Comparison of ENCODE assay signal across 25 cellular contexts in the genomic region with DNA sequence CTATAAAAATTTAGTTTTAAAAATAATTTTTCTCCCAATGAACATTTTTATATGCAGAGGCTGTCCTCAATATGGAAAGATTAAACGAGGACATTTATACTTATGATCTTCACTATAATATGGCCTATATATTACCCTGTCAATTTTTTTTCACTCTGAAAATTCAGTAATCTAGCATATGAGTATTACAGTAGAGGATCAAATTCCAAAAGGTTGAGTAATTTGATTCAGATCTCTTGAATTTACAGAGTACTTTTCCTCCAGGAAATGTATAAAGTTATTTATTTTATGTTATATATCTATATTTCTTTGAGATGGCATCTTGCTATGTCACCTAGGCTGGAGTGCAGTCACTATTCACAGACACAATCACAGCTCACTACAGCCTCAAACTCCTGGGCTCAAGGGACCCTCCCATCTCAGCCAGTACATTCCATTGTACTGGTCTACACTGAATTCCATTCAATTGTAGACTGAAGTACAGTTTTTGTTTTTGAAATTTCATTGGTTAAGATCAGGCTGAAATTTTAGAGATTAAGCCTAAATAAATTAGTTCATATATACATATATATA. TPM values are rescaled to one million over a fixed set of nuclear protein-coding genes. Genes with fewer than 3 reads are reported as not detected.
DNase-seq lines count a peak whose midpoint lies in the region; ATAC-seq and TF ChIP-seq lines count a peak whose summit lies in the region.
"Had no signal": no experiment of that assay in that cellular context is flagged by ENCODE, and none has a peak within 500 bp of the region (broad histone marks: within the 10 kb centered on the region; RNA-seq: fewer than 3 reads in every experiment).

No MANE protein-coding gene starts in this region.

- no peak overlapping the region; a peak in 1 of 4 replicates for H3K27ac ChIP-seq in SK-N-SH (ENCODE audit: low read depth in 2 of 2, low read length in 1 of 2)
- no peak overlapping the region for H3K27ac ChIP-seq in PC-3 (ENCODE audit: low read length)
- H3K27ac ChIP-seq in foreskin keratinocyte, result no peak overlapping the region
- no peak overlapping the region for H3K27ac ChIP-seq in body of pancreas
- H3K27ac ChIP-seq: 22Rv1, SJCRH30 had no signal

- TF ChIP-seq RAD21 in SK-N-SH (IDR thresholded peaks at IDR 0.05; ENCODE audit: low read length), result no peak

- H3K27me3 ChIP-seq in SK-N-SH (ENCODE audit: insufficient read depth) (no peaks in the 10 kb centered on the region), PC-3 (ENCODE audit: low read length) (no peaks in the 10 kb centered on the region), foreskin keratinocyte (no peaks in the 10 kb centered on the region), body of pancreas (no peaks in the 10 kb centered on the region)
- H3K27me3 ChIP-seq: SJCRH30 had no signal

- intact Hi-C loops in PC-3 (cut with micrococcal nuclease), result no loop called here
- intact Hi-C loops in body of pancreas (cut with DNase I), result no loop called here

- H3K9ac ChIP-seq in SK-N-SH, result no peak overlapping the region
- H3K9ac ChIP-seq in PC-3 (ENCODE audit: low read length), result no peak overlapping the region

- DNase-seq in SK-N-SH (no peak), PC-3 (peak; percentile 35), foreskin keratinocyte (no peak), body of pancreas (no peak), GF-D8 (lab: John Stamatoyannopoulos, UW) (no peak), epidermal melanocyte (ENCODE audit: insufficient read length, low spot score) (no peak)
- DNase-seq: AML-193; C1 segment of cervical spinal cord; CD8-positive, alpha-beta T cell; DND-41; GDM1; MM.1S; NCI-H1048; NCI-H1436; NCI-H1930; NCI-H2227 treated with DMSO at 0.1 percent for 48 hours; NCI-H524; NCI-H774; NK-92 treated with Interleukin-12 subunit alpha and Interleukin-12 subunit beta, amount 100 ng/mL, for 24 hours; SJCRH30 had no signal

- no peak for TF ChIP-seq POLR2A in body of pancreas (IDR thresholded peaks at IDR 0.05)

- H3F3A ChIP-seq in SK-N-SH (replicated peaks; ENCODE audit: insufficient read depth), result peaks cover 8% of the 10 kb centered on the region
- H3F3A ChIP-seq in PC-3 (ENCODE audit: low read length, unreplicated experiment), result no peaks in the 10 kb centered on the region

- CTCF ChIA-PET in SK-N-SH (lab: Yijun Ruan, JAX), result no interaction called here
- CTCF ChIA-PET in PC-3 (lab: Charles Lee), result no interaction called here

- H3K36me3 ChIP-seq in SK-N-SH (replicated peaks in 1 of 2; ENCODE audit: control insufficient read depth in 1 of 2, insufficient read depth in 2 of 2, low read length in 1 of 2), result peaks cover 3 to 11% of the 10 kb centered on the region in 2 experiments
- H3K36me3 ChIP-seq in PC-3 (ENCODE audit: low read depth, low read length), result no peaks in the 10 kb centered on the region; the same call in 1 of the 2 replicates
- H3K36me3 ChIP-seq in body of pancreas (replicated peaks in 1 of 2; ENCODE audit: insufficient read depth in 1 of 2, low read depth in 2 of 2), result peaks cover 0 to 2% of the 10 kb centered on the region in 2 donors
- H3K36me3 ChIP-seq: HAP-1 had no signal

- POLR2A ChIA-PET in SK-N-SH (lab: Yijun Ruan, JAX), result no interaction called here
- POLR2A ChIA-PET in PC-3 (lab: Charles Lee; ENCODE audit: unreplicated experiment), result no interaction called here

- H3K9me3 ChIP-seq in SK-N-SH (no peaks in the 10 kb centered on the region), PC-3 (ENCODE audit: low read length) (no peaks in the 10 kb centered on the region), body of pancreas (no peaks in the 10 kb centered on the region)
- H3K9me3 ChIP-seq: HAP-1, SJCRH30 had no signal

- TF ChIP-seq CTCF in SK-N-SH (IDR thresholded peaks at IDR 0.05) (no peak), PC-3 (conservative IDR thresholded peaks at IDR 0.05; ENCODE audit: low read depth, low read length) (no peak), foreskin keratinocyte (conservative IDR thresholded peaks at IDR 0.05) (no peak), body of pancreas (IDR thresholded peaks at IDR 0.05) (no peak)

- 79% methylated on average over 1 of the region's 1 CpG for WGBS in SK-N-SH (ENCODE audit: low lambda C conversion rate)
- WGBS in body of pancreas, 2 donors, result 86 to 92% methylated on average over 1 of the region's 1 CpG

- no peaks in the 10 kb centered on the region for H3K9me2 ChIP-seq in SK-N-SH
- no peaks in the 10 kb centered on the region for H3K9me2 ChIP-seq in PC-3 (replicated peaks; ENCODE audit: low read length)

- H3K79me2 ChIP-seq in SK-N-SH (ENCODE audit: insufficient read depth) (no peaks in the 10 kb centered on the region), PC-3 (ENCODE audit: low read length) (no peaks in the 10 kb centered on the region)

- BruUV-seq in PC-3 (replicated peaks; lab: Mats Ljungman, UMichigan), result no TSS peak

- H3K4me3 ChIP-seq in SK-N-SH (ENCODE audit: low read depth in 2 of 2, low read length in 1 of 2) (no peak overlapping the region), PC-3 (ENCODE audit: low read length) (no peak overlapping the region), body of pancreas (no peak overlapping the region)
- H3K4me3 ChIP-seq: GM23338, HAP-1, SJCRH30 had no signal

- ATAC-seq in SK-N-SH treated with all-trans-retinoic acid at 6 μM for 48 hours (peak; percentile 61; the same call in 2 of the 3 replicates), PC-3 (peak; percentile 66), foreskin keratinocyte (peak; percentile 37), body of pancreas (no peak), GM18519 (IDR thresholded peaks at IDR 0.05; ENCODE audit: low FRiP score, unreplicated experiment) (no peak)
- ATAC-seq: CD8-positive, alpha-beta T cell; GM23338 had no signal

- H3K4me2 ChIP-seq in SK-N-SH (no peak overlapping the region), PC-3 (ENCODE audit: low read length) (no peak overlapping the region)
- H3K4me2 ChIP-seq: GM23338 had no signal

- H3K4me1 ChIP-seq in SK-N-SH (ENCODE audit: control insufficient read depth in 1 of 2, insufficient read depth in 2 of 2, low read depth in 1 of 2, low read length in 1 of 2), result no peaks in the 10 kb centered on the region
- no peaks in the 10 kb centered on the region for H3K4me1 ChIP-seq in PC-3 (ENCODE audit: insufficient read depth, low read length)
- peaks cover 3% of the 10 kb centered on the region for H3K4me1 ChIP-seq in foreskin keratinocyte
- H3K4me1 ChIP-seq in body of pancreas, result no peaks in the 10 kb centered on the region
- H3K4me1 ChIP-seq: SJCRH30 had no signal

- H4K20me1 ChIP-seq in SK-N-SH (ENCODE audit: insufficient read depth), result no peaks in the 10 kb centered on the region
- no peaks in the 10 kb centered on the region for H4K20me1 ChIP-seq in PC-3 (ENCODE audit: low read length)

- TF ChIP-seq EP300 in SK-N-SH (IDR thresholded peaks at IDR 0.05; ENCODE audit: borderline replicate concordance in 1 of 2, low read depth in 1 of 2, low read length in 1 of 2), result no peak

- H2AFZ ChIP-seq in SK-N-SH (ENCODE audit: low read depth) (no peak overlapping the region), PC-3 (ENCODE audit: low read length) (no peak overlapping the region)
- H2AFZ ChIP-seq: GM23338 had no signal

TF ChIP-seq in SK-N-SH treated with all-trans-retinoic acid at 6 μM for 48 hours, 23 proteins besides CTCF, POLR2A, EP300 and RAD21 (continues in another document):
- no peak for TF ChIP-seq PPARA (CRISPR knock-in tag; IDR thresholded peaks at IDR 0.05; ENCODE audit: borderline replicate concordance)
- TF ChIP-seq, protein P1, sequence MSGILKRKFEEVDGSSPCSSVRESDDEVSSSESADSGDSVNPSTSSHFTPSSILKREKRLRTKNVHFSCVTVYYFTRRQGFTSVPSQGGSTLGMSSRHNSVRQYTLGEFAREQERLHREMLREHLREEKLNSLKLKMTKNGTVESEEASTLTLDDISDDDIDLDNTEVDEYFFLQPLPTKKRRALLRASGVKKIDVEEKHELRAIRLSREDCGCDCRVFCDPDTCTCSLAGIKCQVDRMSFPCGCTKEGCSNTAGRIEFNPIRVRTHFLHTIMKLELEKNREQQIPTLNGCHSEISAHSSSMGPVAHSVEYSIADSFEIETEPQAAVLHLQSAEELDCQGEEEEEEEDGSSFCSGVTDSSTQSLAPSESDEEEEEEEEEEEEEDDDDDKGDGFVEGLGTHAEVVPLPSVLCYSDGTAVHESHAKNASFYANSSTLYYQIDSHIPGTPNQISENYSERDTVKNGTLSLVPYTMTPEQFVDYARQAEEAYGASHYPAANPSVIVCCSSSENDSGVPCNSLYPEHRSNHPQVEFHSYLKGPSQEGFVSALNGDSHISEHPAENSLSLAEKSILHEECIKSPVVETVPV (CRISPR knock-in tag; IDR thresholded peaks at IDR 0.05), result no peak

TF ChIP-seq in SK-N-SH, 30 proteins besides CTCF, POLR2A, EP300 and RAD21 (continues in another document):
- no peak for TF ChIP-seq TCF12 (IDR thresholded peaks at IDR 0.05)
- no peak for TF ChIP-seq ELF1 (IDR thresholded peaks at IDR 0.05)
- TF ChIP-seq, protein P2, sequence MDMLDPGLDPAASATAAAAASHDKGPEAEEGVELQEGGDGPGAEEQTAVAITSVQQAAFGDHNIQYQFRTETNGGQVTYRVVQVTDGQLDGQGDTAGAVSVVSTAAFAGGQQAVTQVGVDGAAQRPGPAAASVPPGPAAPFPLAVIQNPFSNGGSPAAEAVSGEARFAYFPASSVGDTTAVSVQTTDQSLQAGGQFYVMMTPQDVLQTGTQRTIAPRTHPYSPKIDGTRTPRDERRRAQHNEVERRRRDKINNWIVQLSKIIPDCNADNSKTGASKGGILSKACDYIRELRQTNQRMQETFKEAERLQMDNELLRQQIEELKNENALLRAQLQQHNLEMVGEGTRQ (IDR thresholded peaks at IDR 0.05; ENCODE audit: borderline replicate concordance, low read depth, low read length), result no peak
- TF ChIP-seq GATA2 (CRISPR knock-in tag; IDR thresholded peaks at IDR 0.05), result no peak
- TF ChIP-seq YY1 (IDR thresholded peaks at IDR 0.05; ENCODE audit: low read depth), result no peak
- TF ChIP-seq MXI1 (IDR thresholded peaks at IDR 0.05; ENCODE audit: low read depth, low read length), result no peak
- TF ChIP-seq TEAD4 (IDR thresholded peaks at IDR 0.05; ENCODE audit: borderline replicate concordance, insufficient read depth), result no peak
- TF ChIP-seq MEF2A (IDR thresholded peaks at IDR 0.05; ENCODE audit: borderline replicate concordance, low read depth), result no peak
- no peak for TF ChIP-seq NFIC (IDR thresholded peaks at IDR 0.05; ENCODE audit: borderline replicate concordance)
- TF ChIP-seq SMC3 (IDR thresholded peaks at IDR 0.05; ENCODE audit: low read depth, low read length), result no peak

RNA-seq across cellular contexts. Expression of a gene that starts 16.3 kb away (rescaled TPM):
- 5.1 and 7.9 TPM in 2 replicates for polyA plus RNA-seq in SK-N-SH (2012; rRNA removed)
- 8.0 and 9.2 TPM in 2 replicates for polyA plus RNA-seq in SK-N-SH (2012; cell fraction: cytosol; rRNA removed)
- polyA plus RNA-seq in SK-N-SH (2012; cell fraction: nucleus; rRNA removed), result 5.4 and 12.5 TPM in 2 replicates
- 13.3 and 16.8 TPM in 2 replicates for total RNA-seq in PC-3 (2014; rRNA removed)
- 30.4 and 32.8 TPM in 2 replicates for total RNA-seq in foreskin keratinocyte
- 4.0 and 5.1 TPM in 2 replicates for polyA plus RNA-seq in foreskin keratinocyte
- 10 to 100 TPM; 40.9 to 43.3 TPM for total RNA-seq in body of pancreas

Comparison
In these comparisons a context has a peak if more than half of its experiments do, and no peak if none do; other contexts are left out.
1. ATAC-seq: peak in SK-N-SH treated with all-trans-retinoic acid at 6 μM for 48 hours (single experiment), PC-3 (single experiment) and foreskin keratinocyte (single experiment); none in body of pancreas (single experiment) and GM18519 (single experiment).